In the genomic region with DNA sequence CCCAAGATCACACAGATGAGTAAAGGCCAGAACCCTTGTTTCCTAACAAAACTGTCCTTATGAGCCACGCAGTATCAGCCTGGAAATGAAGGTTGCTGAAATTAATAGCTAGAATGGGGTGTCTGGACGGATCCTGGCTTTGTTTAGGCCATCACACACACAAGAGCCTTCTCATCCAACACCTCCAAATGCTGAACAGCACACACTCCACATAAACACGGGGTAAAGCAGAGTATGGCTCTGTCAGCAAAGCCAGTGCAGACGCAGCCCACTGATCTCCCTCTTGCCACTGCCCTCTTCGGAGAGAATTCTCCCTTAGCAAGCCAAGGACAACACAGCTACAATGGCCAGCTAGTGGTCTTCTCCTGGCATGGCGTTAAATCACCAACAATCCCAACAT, we compare ENCODE assay signal across 3 cellular contexts.
"Had no signal": no experiment of that assay in that cellular context is flagged by ENCODE, and none has a peak within 500 bp of the region (broad histone marks: within the 10 kb centered on the region; RNA-seq: fewer than 3 reads in every experiment).

No MANE protein-coding gene starts in this region.

- DNase-seq: GDM1, GF-D8 had no signal

- H3K4me3 ChIP-seq: GM12878 had no signal

- ATAC-seq: GM12878 had no signal
